Comparison of ENCODE assay signal across 15 cellular contexts in the genomic region with DNA sequence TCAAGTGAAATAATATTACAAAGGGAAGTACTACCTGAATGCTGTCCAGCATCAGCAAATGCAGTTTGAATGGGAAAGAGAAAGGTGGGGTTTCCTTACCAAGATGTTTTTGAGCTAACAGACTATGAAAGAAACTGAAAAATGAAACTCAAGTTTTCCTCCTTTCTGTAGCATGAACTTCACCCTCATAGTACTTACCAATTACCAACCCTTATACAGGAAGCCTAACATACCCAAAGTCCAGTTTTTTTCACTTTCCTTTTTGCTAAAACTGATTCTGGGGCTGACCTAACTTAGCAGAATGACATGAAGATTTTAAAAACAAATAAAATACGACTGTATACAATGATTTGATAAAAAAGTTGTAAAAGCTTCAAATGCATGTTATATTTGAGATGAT. TPM values are rescaled to one million over a fixed set of nuclear protein-coding genes. Genes with fewer than 3 reads are reported as not detected.
DNase-seq lines count a peak whose midpoint lies in the region; ATAC-seq, FAIRE-seq and TF ChIP-seq lines count a peak whose summit lies in the region.
"Had no signal": no experiment of that assay in that cellular context is flagged by ENCODE, and none has a peak within 500 bp of the region (broad histone marks: within the 10 kb centered on the region; RNA-seq: fewer than 3 reads in every experiment).

No MANE protein-coding gene starts in this region.

- TF ChIP-seq RAD21 in HepG2 (CRISPR knock-in tag; IDR thresholded peaks at IDR 0.05): no peak

- H3K36me3 ChIP-seq in HepG2 (replicated peaks in 1 of 2; ENCODE audit: control insufficient read depth in 1 of 2, insufficient read depth in 2 of 2, low read length in 2 of 2) (peaks cover 27 to 55% of the 10 kb centered on the region in 2 experiments), right lobe of liver (peaks cover 0 to 37% (median 13%) of the 10 kb centered on the region in 4 donors)

- H3K4me1 Mint-ChIP-seq in activated CD4-positive, alpha-beta memory T cell treated with anti-CD3 and anti-CD28 coated beads, Interleukin-2, amount 10 ng/mL, durations not matched to agents 7 days and 5 days: peaks cover 70% of the 10 kb centered on the region
- peaks cover 70% of the 10 kb centered on the region for H3K4me1 Mint-ChIP-seq in stimulated activated memory B cell treated with anti-CD40 and anti-IgM and Interleukin-4, amounts not matched to agents 10 μg/mL and 1 μg/mL and 100 μg/mL, for 72 hours

- H3K9me3 Mint-ChIP-seq in activated CD4-positive, alpha-beta memory T cell treated with anti-CD3 and anti-CD28 coated beads, Interleukin-2, amount 10 ng/mL, durations not matched to agents 7 days and 5 days: peaks cover 3% of the 10 kb centered on the region
- H3K9me3 Mint-ChIP-seq in stimulated activated memory B cell treated with anti-CD40 and anti-IgM and Interleukin-4, amounts not matched to agents 10 μg/mL and 1 μg/mL and 100 μg/mL, for 72 hours: peaks cover 3% of the 10 kb centered on the region

- H3K4me3 Mint-ChIP-seq in activated CD4-positive, alpha-beta memory T cell treated with anti-CD3 and anti-CD28 coated beads, Interleukin-2, amount 10 ng/mL, durations not matched to agents 7 days and 5 days: peak overlapping the region; percentile 59
- no peak overlapping the region for H3K4me3 Mint-ChIP-seq in stimulated activated memory B cell treated with anti-CD40 and anti-IgM and Interleukin-4, amounts not matched to agents 10 μg/mL and 1 μg/mL and 100 μg/mL, for 72 hours

- H3K27ac Mint-ChIP-seq in activated CD4-positive, alpha-beta memory T cell treated with anti-CD3 and anti-CD28 coated beads, Interleukin-2, amount 10 ng/mL, durations not matched to agents 7 days and 5 days: peak overlapping the region; percentile 73
- H3K27ac Mint-ChIP-seq in stimulated activated memory B cell treated with anti-CD40 and anti-IgM and Interleukin-4, amounts not matched to agents 10 μg/mL and 1 μg/mL and 100 μg/mL, for 72 hours: peak overlapping the region; percentile 25

- in situ Hi-C loops in HepG2 (cut with HindIII; ENCODE audit: extremely low pct_ligation_motif_present, low pct_unique_long_range_greater_than_20kb): no loop called here

- TF ChIP-seq CTCF in HepG2 (CRISPR knock-in tag; IDR thresholded peaks at IDR 0.05): no peak
- TF ChIP-seq CTCF in right lobe of liver (IDR thresholded peaks at IDR 0.05): no peak

- TF ChIP-seq EP300 in HepG2 (IDR thresholded peaks at IDR 0.05; ENCODE audit: low read depth in 2 of 2, low read length in 2 of 2): no peak
- no peak for TF ChIP-seq EP300 in HepG2 (CRISPR knock-in tag; IDR thresholded peaks at IDR 0.05; ENCODE audit: borderline replicate concordance)

- POLR2A ChIA-PET in HepG2 (lab: Yijun Ruan, JAX): no interaction called here
- POLR2A ChIA-PET in activated CD4-positive, alpha-beta memory T cell treated with anti-CD3 and anti-CD28 coated beads, Interleukin-2, amount 10 ng/mL, durations not matched to agents 7 days and 5 days (lab: Charles Lee): interaction anchor here (1.0 to 10.6 kb wide), 4 partner anchors 7 to 226 kb away, joined by 3 to 145 read pairs (median 6); a partner anchor contains a TSS

- H3K27me3 ChIP-seq in HepG2 (ENCODE audit: control insufficient read depth in 1 of 2, insufficient read depth in 2 of 2, low read length in 2 of 2): no peaks in the 10 kb centered on the region; a peak in 1 of 5 replicates
- no peaks in the 10 kb centered on the region for H3K27me3 ChIP-seq in right lobe of liver
- H3K27me3 ChIP-seq: esophagus muscularis mucosa had no signal

- H3K4me2 ChIP-seq in HepG2 (ENCODE audit: low read depth, low read length): no peak overlapping the region

- H3K79me2 ChIP-seq in HepG2 (ENCODE audit: insufficient read depth, low read length): peaks cover 61% of the 10 kb centered on the region

- no peaks in the 10 kb centered on the region for H3K27me3 Mint-ChIP-seq in activated CD4-positive, alpha-beta memory T cell treated with anti-CD3 and anti-CD28 coated beads, Interleukin-2, amount 10 ng/mL, durations not matched to agents 7 days and 5 days
- no peaks in the 10 kb centered on the region for H3K27me3 Mint-ChIP-seq in stimulated activated memory B cell treated with anti-CD40 and anti-IgM and Interleukin-4, amounts not matched to agents 10 μg/mL and 1 μg/mL and 100 μg/mL, for 72 hours

- BruUV-seq in HepG2 (replicated peaks; lab: Mats Ljungman, UMichigan): no TSS peak

- intact Hi-C loops in HepG2 (cut with micrococcal nuclease; ENCODE audit: unreplicated experiment) (no loop called here), right lobe of liver (cut with DNase I) (no loop called here)

- FAIRE-seq in HepG2 (lab: Jason Lieb, UNC): no peak

- H3K4me3 ChIP-seq in HepG2 (replicated peaks in 1 of 3; ENCODE audit: insufficient read depth in 1 of 3, low read depth in 2 of 3, low read length in 3 of 3) (no peak overlapping the region; a peak in 1 of 6 replicates), right lobe of liver (no peak overlapping the region)
- H3K4me3 ChIP-seq: esophagus muscularis mucosa had no signal

- peaks cover 9% of the 10 kb centered on the region for H4K20me1 ChIP-seq in HepG2 (ENCODE audit: insufficient read depth, low read length)

- 84% methylated on average over 1 of the region's 1 CpG for WGBS in HepG2 (ENCODE audit: low lambda C conversion rate)
- WGBS in right lobe of liver (ENCODE audit: insufficient coverage, low coverage, low lambda C conversion rate, missing lambda C conversion rate): 43% methylated on average over 1 of the region's 1 CpG

- no peak overlapping the region for H3K27ac ChIP-seq in HepG2 (ENCODE audit: extremely low read length, insufficient read depth, low read length)
- no peak overlapping the region for H3K27ac ChIP-seq in right lobe of liver
- H3K27ac ChIP-seq: esophagus muscularis mucosa had no signal

- DNase-seq in HepG2 (ENCODE audit: low spot score): no peak
- DNase-seq in right lobe of liver: no peak
- no peak for DNase-seq in activated CD4-positive, alpha-beta memory T cell treated with anti-CD3 and anti-CD28 coated beads, Interleukin-2, amount 10 ng/mL, durations not matched to agents 7 days and 5 days
- no peak for DNase-seq in activated CD4-positive, CD25-positive, alpha-beta regulatory T cell treated with anti-CD3 and anti-CD28 coated beads, Interleukin-2, amount 50 U/mL, for 72 hours
- no peak for DNase-seq in UCSD-AML1 (lab: John Stamatoyannopoulos, UW; ENCODE audit: unreplicated experiment)
- DNase-seq: head of caudate nucleus; islet precursor cell; NCI-H446; OCI-M1; posterior cingulate gyrus; stimulated activated CD4-positive, alpha-beta T cell treated with anti-CD3 and anti-CD28 coated beads, Interleukin-12 subunit alpha, Interleukin-12 subunit beta, amount 100 ng/mL, for 4 hours had no signal

- no peak for ATAC-seq in HepG2
- ATAC-seq in right lobe of liver: no peak
- ATAC-seq in GM19395 (IDR thresholded peaks at IDR 0.05; ENCODE audit: unreplicated experiment): peak; percentile 53
- no peak for ATAC-seq in stimulated activated memory B cell treated with anti-CD40 and anti-IgM and Interleukin-4, amounts not matched to agents 10 μg/mL and 1 μg/mL and 100 μg/mL, for 72 hours
- no peak for ATAC-seq in HG02623 (IDR thresholded peaks at IDR 0.05; ENCODE audit: unreplicated experiment)

- no peak overlapping the region for H3K9ac ChIP-seq in HepG2 (ENCODE audit: insufficient read depth, low read depth, low read length)

- no peak for TF ChIP-seq POLR2A in HepG2 (IDR thresholded peaks at IDR 0.05; ENCODE audit: insufficient read depth in 1 of 2, low read depth in 2 of 2, low read length in 2 of 2)
- no peak for TF ChIP-seq POLR2A in right lobe of liver (IDR thresholded peaks at IDR 0.05)

- H3K4me1 ChIP-seq in HepG2 (ENCODE audit: insufficient read depth, low read length) (peaks cover 56% of the 10 kb centered on the region), right lobe of liver (peaks cover 0 to 17% (median 10%) of the 10 kb centered on the region in 4 donors)

- peaks cover 83% of the 10 kb centered on the region for H3K36me3 Mint-ChIP-seq in activated CD4-positive, alpha-beta memory T cell treated with anti-CD3 and anti-CD28 coated beads, Interleukin-2, amount 10 ng/mL, durations not matched to agents 7 days and 5 days (ENCODE audit: low read depth)
- H3K36me3 Mint-ChIP-seq in stimulated activated memory B cell treated with anti-CD40 and anti-IgM and Interleukin-4, amounts not matched to agents 10 μg/mL and 1 μg/mL and 100 μg/mL, for 72 hours: peaks cover 71% of the 10 kb centered on the region

- CTCF ChIA-PET in HepG2 (lab: Yijun Ruan, JAX; ENCODE audit: low intra/inter-chr PET ratio, low total read pairs): no interaction called here
- CTCF ChIA-PET in activated CD4-positive, alpha-beta memory T cell treated with anti-CD3 and anti-CD28 coated beads, Interleukin-2, amount 10 ng/mL, durations not matched to agents 7 days and 5 days (lab: Charles Lee): no interaction called here

- H3K9me3 ChIP-seq in HepG2 (ENCODE audit: low read length) (no peaks in the 10 kb centered on the region), right lobe of liver (no peaks in the 10 kb centered on the region)
- H3K9me3 ChIP-seq: esophagus muscularis mucosa had no signal

- H2AFZ ChIP-seq in HepG2 (ENCODE audit: low read length): no peak overlapping the region

RNA-seq across cellular contexts. Expression of a gene that starts 5.2 kb away (rescaled TPM):
- total RNA-seq in HepG2 (2016; rRNA removed; fragmentation: Illumina TruSeq; extraction: Trizol) (11.1 and 15.9 TPM in 2 replicates), right lobe of liver (10 to 100 TPM in 5 of 6 experiments, 1 to 10 TPM in 1; 9.3 to 17.5 (median 13.9) TPM)
- 6.3 and 6.5 TPM in 2 replicates for total RNA-seq in HepG2 (2016; cell fraction: cytosol; rRNA removed; fragmentation: Illumina TruSeq; extraction: Trizol; ENCODE audit: low read depth)
- 11.0 and 12.7 TPM in 2 replicates for total RNA-seq in HepG2 (2016; cell fraction: insoluble cytoplasmic fraction; rRNA removed; fragmentation: Illumina TruSeq; extraction: Trizol)
- total RNA-seq in HepG2 (2016; cell fraction: membrane; rRNA removed; fragmentation: Illumina TruSeq; extraction: Trizol): 9.7 and 10.8 TPM in 2 replicates
- total RNA-seq in HepG2 (2016; cell fraction: nucleus; rRNA removed; fragmentation: Illumina TruSeq; extraction: Trizol): 14.7 and 16.0 TPM in 2 replicates
- 2.9 and 3.5 TPM in 2 replicates for polyA plus RNA-seq in HepG2 (2011; rRNA removed)
- 2.2 and 3.5 TPM in 2 replicates for polyA plus RNA-seq in HepG2 (2011; cell fraction: cytosol; rRNA removed)
- polyA plus RNA-seq in HepG2 (2011; cell fraction: nucleus; rRNA removed): 4.5 and 5.9 TPM in 2 replicates
- polyA plus RNA-seq in HepG2 (2012): 5.3 and 8.2 TPM in 2 replicates
- polyA plus RNA-seq in HepG2 (2016; cell fraction: cytosol; fragmentation: Illumina TruSeq; extraction: Trizol; ENCODE audit: low read depth): 1.1 and 1.4 TPM in 2 replicates
- 5.1 and 6.1 TPM in 2 replicates for polyA plus RNA-seq in HepG2 (2016; cell fraction: insoluble cytoplasmic fraction; fragmentation: Illumina TruSeq; extraction: Trizol; ENCODE audit: low read depth)
- polyA plus RNA-seq in HepG2 (2016; cell fraction: membrane; fragmentation: Illumina TruSeq; extraction: Trizol; ENCODE audit: low read depth): 2.2 TPM in 2 replicates
- polyA plus RNA-seq in HepG2 (2016; cell fraction: nucleus; fragmentation: Illumina TruSeq; extraction: Trizol; ENCODE audit: insufficient read depth, low read depth): 16.4 and 18.7 TPM in 2 replicates
- 10.7 and 26.2 TPM in 2 replicates for polyA minus RNA-seq in HepG2 (2011; rRNA and poly(A)+ RNA removed; ENCODE audit: low replicate concordance)
- polyA minus RNA-seq in HepG2 (2011; cell fraction: cytosol; rRNA and poly(A)+ RNA removed): 5.7 and 8.7 TPM in 2 replicates
- 17.6 and 27.1 TPM in 2 replicates for polyA minus RNA-seq in HepG2 (2011; cell fraction: nucleus; rRNA and poly(A)+ RNA removed)
- 10 to 100 TPM; 88.7 to 89.5 TPM for total RNA-seq in activated CD4-positive, alpha-beta memory T cell treated with anti-CD3 and anti-CD28 coated beads, Interleukin-2, amount 10 ng/mL, durations not matched to agents 7 days and 5 days

RNA-seq across cellular contexts. Expression of a gene that starts 53.4 kb away (rescaled TPM):
- total RNA-seq in HepG2 (2016; rRNA removed; fragmentation: Illumina TruSeq; extraction: Trizol) (72.8 and 88.3 TPM in 2 replicates), right lobe of liver (10 to 100 TPM in 5 of 6 experiments, 1 to 10 TPM in 1; 7.6 to 15.7 (median 11.6) TPM)
- 8.9 and 9.5 TPM in 2 replicates for total RNA-seq in HepG2 (2016; cell fraction: cytosol; rRNA removed; fragmentation: Illumina TruSeq; extraction: Trizol; ENCODE audit: low read depth)
- total RNA-seq in HepG2 (2016; cell fraction: insoluble cytoplasmic fraction; rRNA removed; fragmentation: Illumina TruSeq; extraction: Trizol): 75.2 and 79.2 TPM in 2 replicates
- 14.0 and 18.2 TPM in 2 replicates for total RNA-seq in HepG2 (2016; cell fraction: membrane; rRNA removed; fragmentation: Illumina TruSeq; extraction: Trizol)
- total RNA-seq in HepG2 (2016; cell fraction: nucleus; rRNA removed; fragmentation: Illumina TruSeq; extraction: Trizol): 44.4 and 46.5 TPM in 2 replicates
- polyA plus RNA-seq in HepG2 (2011; rRNA removed): 42.6 and 48.0 TPM in 2 replicates
- 38.6 and 49.4 TPM in 2 replicates for polyA plus RNA-seq in HepG2 (2011; cell fraction: cytosol; rRNA removed)
- 62.5 and 66.4 TPM in 2 replicates for polyA plus RNA-seq in HepG2 (2011; cell fraction: nucleus; rRNA removed)
- polyA plus RNA-seq in HepG2 (2012): 35.3 and 37.4 TPM in 2 replicates
- 4.7 and 5.9 TPM in 2 replicates for polyA plus RNA-seq in HepG2 (2016; cell fraction: cytosol; fragmentation: Illumina TruSeq; extraction: Trizol; ENCODE audit: low read depth)
- polyA plus RNA-seq in HepG2 (2016; cell fraction: insoluble cytoplasmic fraction; fragmentation: Illumina TruSeq; extraction: Trizol; ENCODE audit: low read depth): 85.6 and 97.5 TPM in 2 replicates
- polyA plus RNA-seq in HepG2 (2016; cell fraction: membrane; fragmentation: Illumina TruSeq; extraction: Trizol; ENCODE audit: low read depth): 8.4 and 10.7 TPM in 2 replicates
- 80.8 and 84.7 TPM in 2 replicates for polyA plus RNA-seq in HepG2 (2016; cell fraction: nucleus; fragmentation: Illumina TruSeq; extraction: Trizol; ENCODE audit: insufficient read depth, low read depth)
- polyA minus RNA-seq in HepG2 (2011; rRNA and poly(A)+ RNA removed; ENCODE audit: low replicate concordance): 76.4 and 94.7 TPM in 2 replicates
- polyA minus RNA-seq in HepG2 (2011; cell fraction: cytosol; rRNA and poly(A)+ RNA removed): 26.3 and 26.8 TPM in 2 replicates
- 33.9 and 44.4 TPM in 2 replicates for polyA minus RNA-seq in HepG2 (2011; cell fraction: nucleus; rRNA and poly(A)+ RNA removed)
- 10 to 100 TPM; 32.5 to 34.2 TPM for total RNA-seq in activated CD4-positive, alpha-beta memory T cell treated with anti-CD3 and anti-CD28 coated beads, Interleukin-2, amount 10 ng/mL, durations not matched to agents 7 days and 5 days
